10 cellular contexts compared by ENCODE assay signal in genomic region chr1:214514032-214514818, GRCh38. TPM values are rescaled to one million over a fixed set of nuclear protein-coding genes. Genes with fewer than 3 reads are reported as not detected.
A peak's percentile ranks its signal among the peaks of the same experiment; 100 is the strongest.
DNase-seq lines count a peak whose midpoint lies in the region; ATAC-seq and TF ChIP-seq lines count a peak whose summit lies in the region.
"Had no signal": no experiment of that assay in that cellular context is flagged by ENCODE, and none has a peak within 500 bp of the region (broad histone marks: within the 10 kb centered on the region; RNA-seq: fewer than 3 reads in every experiment).

No MANE protein-coding gene starts in this region.

- peak overlapping the region; percentile 56 for H3K4me3 Mint-ChIP-seq in type B pancreatic cell
- H3K4me3 Mint-ChIP-seq in naive thymus-derived CD8-positive, alpha-beta T cell, result no peak overlapping the region
- H3K4me3 Mint-ChIP-seq: activated CD8-positive, alpha-beta T cell treated with anti-CD3 and anti-CD28 coated beads for 36 hours had no signal

- no peak for TF ChIP-seq CTCF in type B pancreatic cell (conservative IDR thresholded peaks at IDR 0.05)

- no peak for ATAC-seq in naive thymus-derived CD8-positive, alpha-beta T cell
- ATAC-seq in GM19351 (IDR thresholded peaks at IDR 0.05; ENCODE audit: unreplicated experiment), result no peak
- ATAC-seq: activated CD8-positive, alpha-beta T cell treated with anti-CD3 and anti-CD28 coated beads for 36 hours had no signal

- peak overlapping the region; percentile 23 for H3K27ac Mint-ChIP-seq in type B pancreatic cell
- peak overlapping the region in 1 of 10 donors; percentile 22 for H3K27ac Mint-ChIP-seq in naive thymus-derived CD8-positive, alpha-beta T cell
- H3K27ac Mint-ChIP-seq: activated CD8-positive, alpha-beta T cell treated with anti-CD3 and anti-CD28 coated beads for 36 hours had no signal

- POLR2A ChIA-PET in naive thymus-derived CD8-positive, alpha-beta T cell (lab: Charles Lee), result no interaction called here

- H3K9me3 Mint-ChIP-seq in type B pancreatic cell, result peaks cover 10% of the 10 kb centered on the region
- no peaks in the 10 kb centered on the region for H3K9me3 Mint-ChIP-seq in naive thymus-derived CD8-positive, alpha-beta T cell
- H3K9me3 Mint-ChIP-seq: activated CD8-positive, alpha-beta T cell treated with anti-CD3 and anti-CD28 coated beads for 36 hours had no signal

- H3K36me3 Mint-ChIP-seq in type B pancreatic cell, result peaks cover 9% of the 10 kb centered on the region
- no peaks in the 10 kb centered on the region for H3K36me3 Mint-ChIP-seq in naive thymus-derived CD8-positive, alpha-beta T cell

- DNase-seq in SIG-M5 treated with dmso at 0.1 percent for 504 hours (lab: John Stamatoyannopoulos, UW; ENCODE audit: unreplicated experiment) (peak; percentile 77), SIG-M5 (lab: John Stamatoyannopoulos, UW) (no peak), SKM-1 treated with dmso at 0.1 percent for 144 hours (lab: John Stamatoyannopoulos, UW; ENCODE audit: unreplicated experiment) (peak; percentile 95), glomerular visceral epithelial cell (ENCODE audit: extremely low spot score) (peak; percentile 56), type B pancreatic cell (ENCODE audit: extremely low spot score, unreplicated experiment) (no peak), HT-29 (ENCODE audit: low spot score) (no peak)
- DNase-seq in naive thymus-derived CD8-positive, alpha-beta T cell, result no peak
- DNase-seq: activated CD8-positive, alpha-beta T cell treated with anti-CD3 and anti-CD28 coated beads for 36 hours; glutamatergic neuron had no signal

- H3K4me1 Mint-ChIP-seq in type B pancreatic cell (ENCODE audit: unreplicated experiment), result peaks cover 34% of the 10 kb centered on the region
- H3K4me1 Mint-ChIP-seq in naive thymus-derived CD8-positive, alpha-beta T cell, result peaks cover 0 to 15% (median 3%) of the 10 kb centered on the region in 4 donors

- no peaks in the 10 kb centered on the region for H3K27me3 Mint-ChIP-seq in type B pancreatic cell
- peaks cover 0 to 9% (median 2%) of the 10 kb centered on the region in 5 donors for H3K27me3 Mint-ChIP-seq in naive thymus-derived CD8-positive, alpha-beta T cell

RNA-seq across cellular contexts. Expression of gene PTPN14, which starts 37.2 kb away (rescaled TPM):
- total RNA-seq in type B pancreatic cell (ENCODE audit: low replicate concordance), result 29.2 and 32.3 TPM in 2 replicates
- under 1 TPM in 1 of 2 experiments, not detected in 1; 0.05 TPM for total RNA-seq in naive thymus-derived CD8-positive, alpha-beta T cell
- under 1 TPM; 0.01 to 0.04 (median 0.02) TPM for polyA plus RNA-seq in naive thymus-derived CD8-positive, alpha-beta T cell
- total RNA-seq in HT-29 (2014; rRNA removed; shearing (Covaris generic)), result 5.9 and 11.0 TPM in 2 replicates

Comparison
In these comparisons a context has a peak if more than half of its experiments do, and no peak if none do; other contexts are left out.
1. DNase-seq: peak in SIG-M5 treated with dmso at 0.1 percent for 504 hours (single experiment), SKM-1 treated with dmso at 0.1 percent for 144 hours (single experiment) and glomerular visceral epithelial cell (single experiment); none in SIG-M5 (single experiment), type B pancreatic cell (single experiment), naive thymus-derived CD8-positive, alpha-beta T cell (0 of 10) and HT-29 (single experiment).